ENCODE assay signal across 17 cellular contexts in the genomic region with DNA sequence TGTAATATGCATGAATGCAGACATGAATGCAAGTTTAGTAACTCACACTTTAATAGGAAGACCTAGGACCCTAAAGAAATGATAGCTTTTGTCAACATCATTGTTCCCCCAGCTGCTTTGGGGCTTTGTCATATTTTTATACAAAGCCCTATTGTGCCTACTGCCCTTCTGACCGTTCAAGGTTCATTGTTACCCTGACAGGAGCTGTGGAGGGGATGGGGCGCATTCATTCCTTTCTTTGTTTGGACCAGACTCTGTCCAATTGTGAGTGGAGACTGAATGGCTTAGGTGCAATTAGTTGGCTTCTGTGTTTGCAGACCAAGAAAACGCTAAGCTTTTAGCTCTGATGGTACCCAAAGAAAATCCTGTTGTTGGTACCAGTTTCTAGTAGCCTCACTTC.
"Had no signal": no experiment of that assay in that cellular context is flagged by ENCODE, and none has a peak within 500 bp of the region (broad histone marks: within the 10 kb centered on the region; RNA-seq: fewer than 3 reads in every experiment).

No MANE protein-coding gene starts in this region.

- DNase-seq: activated CD4-positive, alpha-beta T cell treated with anti-CD3 and anti-CD28 coated beads, Interleukin-2, amount 10 ng/mL, durations not matched to agents 7 days and 5 days; activated CD8-positive, alpha-beta T cell treated with anti-CD3 and anti-CD28 coated beads, Interleukin-2, amount 10 ng/mL, durations not matched to agents 7 days and 5 days; activated naive CD4-positive, alpha-beta T cell treated with anti-CD3 and anti-CD28 coated beads for 36 hours; activated T-cell treated with anti-CD3 and anti-CD28 coated beads, Interleukin-2, amount 50 U/mL, for 24 hours; central memory CD4-positive, alpha-beta T cell; heart right ventricle; kidney glomerular epithelial cell; left ventricle myocardium superior; mucosa of descending colon; naive B cell; ovary; stimulated activated CD4-positive, alpha-beta T cell treated with anti-CD3 and anti-CD28 coated beads, Interleukin-4, amount 100 ng/mL, for 24 hours; T-helper 1 cell; T-helper 9 cell; tibial artery had no signal

- H3K4me3 ChIP-seq: gastroesophageal sphincter, heart right ventricle, mucosa of descending colon, ovary, smooth muscle cell, tibial artery had no signal
